In the genomic region with DNA sequence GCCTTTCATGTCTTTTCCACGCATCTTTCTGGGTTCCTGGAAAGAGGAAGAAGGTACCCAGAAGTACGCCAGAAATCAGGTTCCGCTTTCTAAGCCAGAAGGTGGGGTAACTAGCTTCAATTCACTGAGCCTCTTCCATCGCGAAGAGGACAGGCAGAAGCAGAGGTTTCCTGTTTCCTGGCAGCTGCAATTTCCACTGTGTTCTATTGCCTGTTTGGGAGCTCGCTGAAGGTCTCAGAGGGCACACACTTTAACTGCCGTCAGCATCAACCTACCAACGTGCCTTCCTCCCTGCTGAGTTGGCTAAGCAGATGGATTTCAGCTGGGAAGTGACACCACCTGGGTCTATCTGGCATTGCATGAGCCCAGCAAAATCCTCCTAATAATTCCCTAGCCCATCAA, we compare ENCODE assay signal across 9 cellular contexts. TPM values are rescaled to one million over a fixed set of nuclear protein-coding genes. Genes with fewer than 3 reads are reported as not detected.
DNase-seq lines count a peak whose midpoint lies in the region; ATAC-seq and TF ChIP-seq lines count a peak whose summit lies in the region.
"Had no signal": no experiment of that assay in that cellular context is flagged by ENCODE, and none has a peak within 500 bp of the region (broad histone marks: within the 10 kb centered on the region; RNA-seq: fewer than 3 reads in every experiment).

No MANE protein-coding gene starts in this region.

- TF ChIP-seq CTCF in lower lobe of right lung (IDR thresholded peaks at IDR 0.05), result peak; percentile 10

- H3K9me3 ChIP-seq in lower lobe of right lung, result no peaks in the 10 kb centered on the region

- no peak overlapping the region for H3K4me3 ChIP-seq in lower lobe of right lung
- H3K4me3 ChIP-seq: SK-N-MC had no signal

- peaks cover 17% of the 10 kb centered on the region for H3K36me3 ChIP-seq in lower lobe of right lung

- no peak overlapping the region for H3K27ac ChIP-seq in lower lobe of right lung
- H3K27ac ChIP-seq: SK-N-MC had no signal

- no peaks in the 10 kb centered on the region for H3K27me3 ChIP-seq in lower lobe of right lung (ENCODE audit: low read depth)

- H3K4me1 ChIP-seq in lower lobe of right lung, result peaks cover 52% of the 10 kb centered on the region

- H3K9me3 Mint-ChIP-seq in activated naive CD8-positive, alpha-beta T cell treated with anti-CD3 and anti-CD28 coated beads, Interleukin-2, amount 10 ng/mL, durations not matched to agents 7 days and 5 days, result no peaks in the 10 kb centered on the region

- peak overlapping the region; percentile 71 for H3K4me3 Mint-ChIP-seq in activated naive CD8-positive, alpha-beta T cell treated with anti-CD3 and anti-CD28 coated beads, Interleukin-2, amount 10 ng/mL, durations not matched to agents 7 days and 5 days

- POLR2A ChIA-PET in activated naive CD8-positive, alpha-beta T cell treated with anti-CD3 and anti-CD28 coated beads, Interleukin-2, amount 10 ng/mL, durations not matched to agents 7 days and 5 days (lab: Charles Lee), result interaction anchor here (0.9 to 3.6 kb wide), 6 partner anchors 9 to 110 kb away, joined by 3 to 28 read pairs (median 4); partner anchors contain the start of genes NCF2 and SMG7

- peaks cover 31% of the 10 kb centered on the region for H3K4me1 Mint-ChIP-seq in activated naive CD8-positive, alpha-beta T cell treated with anti-CD3 and anti-CD28 coated beads, Interleukin-2, amount 10 ng/mL, durations not matched to agents 7 days and 5 days

- no peaks in the 10 kb centered on the region for H3K27me3 Mint-ChIP-seq in activated naive CD8-positive, alpha-beta T cell treated with anti-CD3 and anti-CD28 coated beads, Interleukin-2, amount 10 ng/mL, durations not matched to agents 7 days and 5 days

- ATAC-seq in GM21786 (IDR thresholded peaks at IDR 0.05; ENCODE audit: unreplicated experiment) (peak; percentile 47), lower lobe of right lung (peak; percentile 50 to 67)
- ATAC-seq in activated naive CD8-positive, alpha-beta T cell treated with anti-CD3 and anti-CD28 coated beads, Interleukin-2, amount 10 ng/mL, durations not matched to agents 7 days and 5 days (ENCODE audit: low read depth), result peak; percentile 78

- DNase-seq in COR-L47 (lab: John Stamatoyannopoulos, UW) (peak; percentile 40), NCI-H2227 (lab: John Stamatoyannopoulos, UW; ENCODE audit: unreplicated experiment) (peak; percentile 53), lower lobe of right lung (no peak), superior temporal gyrus (ENCODE audit: extremely low spot score) (no peak)
- peak; percentile 41 for DNase-seq in activated naive CD8-positive, alpha-beta T cell treated with anti-CD3 and anti-CD28 coated beads, Interleukin-2, amount 10 ng/mL, durations not matched to agents 7 days and 5 days
- DNase-seq in stimulated activated CD4-positive, alpha-beta T cell treated with anti-CD3 and anti-CD28 coated beads, Interleukin-2, amount 100 ng/mL, for 24 hours, result no peak
- no peak for DNase-seq in activated CD8-positive, alpha-beta memory T cell treated with anti-CD3 and anti-CD28 coated beads for 24 hours

- peaks cover 2% of the 10 kb centered on the region for H3K36me3 Mint-ChIP-seq in activated naive CD8-positive, alpha-beta T cell treated with anti-CD3 and anti-CD28 coated beads, Interleukin-2, amount 10 ng/mL, durations not matched to agents 7 days and 5 days

- intact Hi-C loops in lower lobe of right lung (cut with DNase I), result no loop called here

- H3K27ac Mint-ChIP-seq in activated naive CD8-positive, alpha-beta T cell treated with anti-CD3 and anti-CD28 coated beads, Interleukin-2, amount 10 ng/mL, durations not matched to agents 7 days and 5 days, result peak overlapping the region; percentile 92

RNA-seq across cellular contexts. Expression of gene NCF2, which starts 10.0 kb away (rescaled TPM):
- total RNA-seq in activated naive CD8-positive, alpha-beta T cell treated with anti-CD3 and anti-CD28 coated beads, Interleukin-2, amount 10 ng/mL, durations not matched to agents 7 days and 5 days, result 1 to 10 TPM; 7.5 to 8.0 TPM
- 211 TPM for total RNA-seq in lower lobe of right lung

RNA-seq across cellular contexts. Expression of gene ARPC5, which starts 55.3 kb away (rescaled TPM):
- 100 to 1,000 TPM; 186 to 207 TPM for total RNA-seq in activated naive CD8-positive, alpha-beta T cell treated with anti-CD3 and anti-CD28 coated beads, Interleukin-2, amount 10 ng/mL, durations not matched to agents 7 days and 5 days
- total RNA-seq in lower lobe of right lung, result 191 TPM

Comparison
In these comparisons a context has a peak if more than half of its experiments do, and no peak if none do; other contexts are left out.
1. DNase-seq: peak in COR-L47 (single experiment), NCI-H2227 (single experiment) and activated naive CD8-positive, alpha-beta T cell treated with anti-CD3 and anti-CD28 coated beads, Interleukin-2, amount 10 ng/mL, durations not matched to agents 7 days and 5 days (single experiment); none in lower lobe of right lung (single experiment), stimulated activated CD4-positive, alpha-beta T cell treated with anti-CD3 and anti-CD28 coated beads, Interleukin-2, amount 100 ng/mL, for 24 hours (0 of 2), superior temporal gyrus (single experiment) and activated CD8-positive, alpha-beta memory T cell treated with anti-CD3 and anti-CD28 coated beads for 24 hours (single experiment).
2. RNA of gene NCF2, which starts 10.0 kb away (total RNA-seq): 211 TPM in lower lobe of right lung (single experiment); 7.5 to 8.0 TPM in activated naive CD8-positive, alpha-beta T cell treated with anti-CD3 and anti-CD28 coated beads, Interleukin-2, amount 10 ng/mL, durations not matched to agents 7 days and 5 days; every median in the first group is over 10 times any median in the second.
3. Peak in every context shown above with its lines, with median percentiles within 50 percentile points of each other: ATAC-seq.